32 cellular contexts compared by ENCODE assay signal in the genomic region with DNA sequence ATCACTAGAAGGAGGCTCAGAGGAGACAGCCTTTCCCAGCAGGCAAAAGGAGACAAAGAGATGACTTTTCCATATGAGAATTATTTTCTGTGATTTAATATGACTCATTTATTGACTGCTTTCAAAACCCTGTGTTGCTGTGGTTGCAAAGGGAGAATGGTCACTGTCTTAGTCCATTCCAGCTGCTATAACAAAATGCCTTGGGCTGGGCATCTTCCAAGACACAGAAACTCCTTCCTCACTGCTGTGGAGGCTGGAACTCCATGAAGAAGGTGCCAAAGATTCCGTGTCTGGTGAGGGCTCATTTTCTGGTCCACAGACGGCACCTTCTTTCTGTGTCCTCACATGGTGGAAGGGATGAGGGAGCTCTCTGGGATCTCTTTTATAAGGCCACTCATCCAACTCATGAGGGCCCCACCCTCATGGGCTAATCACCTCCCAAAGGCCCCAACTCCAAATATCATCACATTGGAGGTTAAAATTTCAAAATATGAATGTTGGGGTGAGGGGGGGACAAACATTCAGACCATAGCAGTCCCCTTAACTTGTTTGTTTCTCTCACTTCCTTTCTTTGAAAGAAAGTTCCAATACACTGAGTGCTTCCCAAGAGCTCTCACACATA.
"Had no signal": no experiment of that assay in that cellular context is flagged by ENCODE, and none has a peak within 500 bp of the region (broad histone marks: within the 10 kb centered on the region; RNA-seq: fewer than 3 reads in every experiment).

No MANE protein-coding gene starts in this region.

- H2AFZ ChIP-seq: parathyroid adenoma had no signal

- H3K79me2 ChIP-seq: parathyroid adenoma had no signal

- H3K4me3 Mint-ChIP-seq: naive thymus-derived CD8-positive, alpha-beta T cell; natural killer cell treated with Interleukin-12 subunit alpha and Interleukin-12 subunit beta and Interleukin-15 and Interleukin-18, amount 100 ng/mL, for 72 hours; nephron progenitor cell; neural crest cell; stimulated activated memory B cell treated with anti-CD40 and anti-IgM and Interleukin-4, amounts not matched to agents 10 μg/mL and 1 μg/mL and 100 μg/mL, for 72 hours; stimulated activated naive CD8-positive, alpha-beta T cell treated with anti-CD3 and anti-CD28 coated beads, Interleukin-15, amount 100 ng/mL, for 72 hours; type B pancreatic cell had no signal

- H3K36me3 ChIP-seq: ovary, spleen, suprapubic skin, tibial artery, transverse colon, upper lobe of right lung, uterus had no signal

- H3K4me3 ChIP-seq: ovary, psoas muscle, skin epidermis, smooth muscle cell, spleen, suprapubic skin, testis, tibial artery, transverse colon, upper lobe of right lung, uterus had no signal

- DNase-seq: naive thymus-derived CD8-positive, alpha-beta T cell; nephron progenitor cell; occipital lobe; ovary; posterior cingulate gyrus; psoas muscle; right cardiac atrium; spleen; stimulated activated CD4-positive, alpha-beta T cell treated with anti-CD3 and anti-CD28 coated beads, Interleukin-12 subunit alpha, Interleukin-12 subunit beta, amount 100 ng/mL, for 4 hours; stimulated activated CD4-positive, alpha-beta T cell treated with anti-CD3 and anti-CD28 coated beads, Interleukin-1b, Interleukin-23, amount 100 ng/mL, for 48 hours; stimulated activated CD4-positive, alpha-beta T cell treated with anti-CD3 and anti-CD28 coated beads, Interleukin-4, amount 100 ng/mL, for 1 hour; stimulated activated CD4-positive, alpha-beta T cell treated with anti-CD3 and anti-CD28 coated beads, Interleukin-4, amount 100 ng/mL, for 4 hours; stimulated activated CD8-positive, alpha-beta memory T cell treated with anti-CD3 and anti-CD28 coated beads, Interleukin-4, amount 100 ng/mL, for 48 hours; stimulated activated naive CD4-positive, alpha-beta T cell; stimulated activated naive CD8-positive, alpha-beta T cell treated with anti-CD3 and anti-CD28 coated beads, Interleukin-15, amount 100 ng/mL, for 72 hours; stimulated activated naive CD8-positive, alpha-beta T cell treated with anti-CD3 and anti-CD28 coated beads, Interleukin-15, Interleukin-2, amounts not matched to agents 100 U/mL and 50 U/mL, for 24 hours; substantia nigra; testis; tibial artery; transverse colon; upper lobe of right lung; uterus had no signal

- H3K9me3 Mint-ChIP-seq: naive thymus-derived CD8-positive, alpha-beta T cell; natural killer cell treated with Interleukin-12 subunit alpha and Interleukin-12 subunit beta and Interleukin-15 and Interleukin-18, amount 100 ng/mL, for 72 hours; nephron progenitor cell; neural crest cell; stimulated activated memory B cell treated with anti-CD40 and anti-IgM and Interleukin-4, amounts not matched to agents 10 μg/mL and 1 μg/mL and 100 μg/mL, for 72 hours; stimulated activated naive CD8-positive, alpha-beta T cell treated with anti-CD3 and anti-CD28 coated beads, Interleukin-15, amount 100 ng/mL, for 72 hours; type B pancreatic cell had no signal

- H3K27me3 ChIP-seq: ovary, spleen, suprapubic skin, testis, tibial artery, transverse colon, upper lobe of right lung, uterus had no signal

- H3K27ac ChIP-seq: ovary, parathyroid adenoma, psoas muscle, skin epidermis, spleen, suprapubic skin, testis, tibial artery, transverse colon, upper lobe of right lung, uterus had no signal

- ATAC-seq: naive thymus-derived CD8-positive, alpha-beta T cell; natural killer cell treated with Interleukin-12 subunit alpha and Interleukin-12 subunit beta and Interleukin-15 and Interleukin-18, amount 100 ng/mL, for 72 hours; psoas muscle; right cardiac atrium; sciatic nerve; stimulated activated memory B cell treated with anti-CD40 and anti-IgM and Interleukin-4, amounts not matched to agents 10 μg/mL and 1 μg/mL and 100 μg/mL, for 72 hours; stimulated activated naive CD8-positive, alpha-beta T cell treated with anti-CD3 and anti-CD28 coated beads, Interleukin-15, amount 100 ng/mL, for 72 hours; stimulated activated naive CD8-positive, alpha-beta T cell treated with anti-CD3 and anti-CD28 coated beads, Interleukin-15, Interleukin-2, amounts not matched to agents 100 U/mL and 50 U/mL, for 24 hours; upper lobe of right lung had no signal

- H3K27ac Mint-ChIP-seq: naive thymus-derived CD8-positive, alpha-beta T cell; natural killer cell treated with Interleukin-12 subunit alpha and Interleukin-12 subunit beta and Interleukin-15 and Interleukin-18, amount 100 ng/mL, for 72 hours; nephron progenitor cell; progenitor cell of endocrine pancreas; stimulated activated memory B cell treated with anti-CD40 and anti-IgM and Interleukin-4, amounts not matched to agents 10 μg/mL and 1 μg/mL and 100 μg/mL, for 72 hours; stimulated activated naive CD8-positive, alpha-beta T cell treated with anti-CD3 and anti-CD28 coated beads, Interleukin-15, amount 100 ng/mL, for 72 hours; type B pancreatic cell had no signal

- H3K4me1 Mint-ChIP-seq: stimulated activated memory B cell treated with anti-CD40 and anti-IgM and Interleukin-4, amounts not matched to agents 10 μg/mL and 1 μg/mL and 100 μg/mL, for 72 hours; stimulated activated naive CD8-positive, alpha-beta T cell treated with anti-CD3 and anti-CD28 coated beads, Interleukin-15, amount 100 ng/mL, for 72 hours had no signal

- H3K4me1 ChIP-seq: parathyroid adenoma, tibial artery, transverse colon, upper lobe of right lung, uterus had no signal

- H3K9me3 ChIP-seq: ovary, psoas muscle, suprapubic skin, testis, transverse colon, upper lobe of right lung, uterus had no signal

- H3K9ac ChIP-seq: parathyroid adenoma had no signal

- H3K27me3 Mint-ChIP-seq: stimulated activated naive CD8-positive, alpha-beta T cell treated with anti-CD3 and anti-CD28 coated beads, Interleukin-15, amount 100 ng/mL, for 72 hours; type B pancreatic cell had no signal

- H3K4me2 ChIP-seq: smooth muscle cell had no signal

- H3K36me3 Mint-ChIP-seq: naive thymus-derived CD8-positive, alpha-beta T cell; natural killer cell treated with Interleukin-12 subunit alpha and Interleukin-12 subunit beta and Interleukin-15 and Interleukin-18, amount 100 ng/mL, for 72 hours; stimulated activated memory B cell treated with anti-CD40 and anti-IgM and Interleukin-4, amounts not matched to agents 10 μg/mL and 1 μg/mL and 100 μg/mL, for 72 hours; type B pancreatic cell had no signal
